ENCODE assay signal across 11 cellular contexts in the genomic region with DNA sequence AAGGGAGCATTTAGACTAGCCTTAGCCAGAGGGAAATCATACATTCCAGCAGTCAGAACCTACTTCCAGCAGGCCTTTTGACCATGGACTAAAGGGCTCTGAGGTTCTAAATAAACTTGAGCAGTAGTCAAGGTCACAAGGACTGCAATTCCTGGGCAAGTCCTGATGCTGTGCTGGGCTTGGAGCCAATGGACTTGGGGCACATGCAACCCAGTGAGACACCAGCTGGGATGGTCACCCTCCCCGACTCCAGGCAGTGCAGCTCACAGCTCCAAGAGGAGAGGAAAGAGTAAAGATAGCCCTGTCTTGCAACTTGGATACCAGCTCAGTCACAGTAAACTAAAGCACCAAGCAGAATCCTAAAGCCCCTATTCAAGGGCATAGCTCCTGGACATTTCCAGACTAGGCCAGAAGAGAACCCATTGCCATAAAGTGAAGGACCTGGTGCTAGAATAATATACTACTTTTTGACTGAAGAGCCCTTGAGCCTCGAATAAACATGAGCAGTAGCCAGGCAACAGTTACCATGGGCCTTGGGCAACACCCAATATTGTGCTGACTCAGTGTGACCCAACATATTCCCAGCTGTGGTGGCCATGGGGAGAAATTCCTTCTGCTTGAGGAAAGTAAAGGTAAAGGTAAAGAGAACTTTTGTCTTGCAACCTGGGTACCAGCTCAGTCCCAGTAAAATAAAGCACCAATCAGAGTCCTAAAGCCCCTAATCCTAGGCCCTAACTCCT.
DNase-seq lines count a peak whose midpoint lies in the region; ATAC-seq and TF ChIP-seq lines count a peak whose summit lies in the region.
"Had no signal": no experiment of that assay in that cellular context is flagged by ENCODE, and none has a peak within 500 bp of the region (broad histone marks: within the 10 kb centered on the region; RNA-seq: fewer than 3 reads in every experiment).

No MANE protein-coding gene starts in this region.

- no peak for TF ChIP-seq CTCF in epithelial cell of esophagus (IDR thresholded peaks at IDR 0.05; ENCODE audit: insufficient read depth, low read depth, low read length, missing control alignments)

- peak; percentile 23 for DNase-seq in NCI-H1436 (lab: John Stamatoyannopoulos, UW)
- no peak for DNase-seq in NCI-H1436 treated with DMSO at 0.1 percent for 48 hours (lab: John Stamatoyannopoulos, UW)
- peak; percentile 19 for DNase-seq in NCI-H69 (lab: John Stamatoyannopoulos, UW)
- peak; percentile 8 for DNase-seq in epithelial cell of esophagus (ENCODE audit: low read depth)
- DNase-seq in iPS-NIHi7 (ENCODE audit: extremely low spot score): no peak
- no peak for DNase-seq in NOMO-1 treated with dmso at 0.1 percent for 144 hours (lab: John Stamatoyannopoulos, UW; ENCODE audit: unreplicated experiment)
- no peak for DNase-seq in activated gamma-delta T cell treated with Interleukin-2 at 50 U/mL for 16 hours
- DNase-seq: amniotic stem cell; stimulated activated CD8-positive, alpha-beta memory T cell treated with anti-CD3 and anti-CD28 coated beads, Interleukin-4, amount 100 ng/mL, for 48 hours; T-helper 2 cell had no signal

- H3K4me3 ChIP-seq in epithelial cell of esophagus (ENCODE audit: low read length): no peak overlapping the region

- ATAC-seq in HG03565 (IDR thresholded peaks at IDR 0.05; ENCODE audit: unreplicated experiment): no peak

Comparison
In these comparisons a context has a peak if more than half of its experiments do, and no peak if none do; other contexts are left out.
1. DNase-seq: peak in NCI-H1436 (single experiment), NCI-H69 (single experiment) and epithelial cell of esophagus (single experiment); none in NCI-H1436 treated with DMSO at 0.1 percent for 48 hours (single experiment), iPS-NIHi7 (single experiment), NOMO-1 treated with dmso at 0.1 percent for 144 hours (single experiment) and activated gamma-delta T cell treated with Interleukin-2 at 50 U/mL for 16 hours (single experiment).